In the genomic region with DNA sequence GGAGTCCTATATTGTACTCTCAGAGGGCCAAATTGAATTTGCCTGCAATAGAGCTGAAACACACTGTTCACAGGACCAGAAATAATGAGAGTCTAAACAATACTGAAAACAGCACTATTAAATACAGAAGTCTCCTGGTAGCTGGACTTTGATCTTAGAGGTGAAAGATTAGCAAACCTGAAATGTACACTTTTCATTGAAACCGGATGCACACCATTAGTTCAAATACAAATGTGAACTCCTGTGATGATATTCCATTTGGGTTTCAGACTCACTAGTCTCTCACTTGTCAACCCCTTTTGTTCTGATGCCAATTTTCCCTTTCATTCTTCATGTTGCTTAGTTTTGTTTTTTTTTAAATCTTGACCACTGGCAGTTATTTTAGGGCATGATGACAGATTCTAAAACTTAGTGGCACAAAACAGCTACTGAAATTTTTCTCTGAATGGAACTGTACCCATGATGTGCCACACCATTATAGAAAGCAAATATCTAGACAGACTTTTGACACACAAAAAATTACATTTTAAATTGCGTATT, we compare ENCODE assay signal across 13 cellular contexts.
DNase-seq lines count a peak whose midpoint lies in the region; ATAC-seq lines count a peak whose summit lies in the region.
"Had no signal": no experiment of that assay in that cellular context is flagged by ENCODE, and none has a peak within 500 bp of the region (broad histone marks: within the 10 kb centered on the region; RNA-seq: fewer than 3 reads in every experiment).

No MANE protein-coding gene starts in this region.

- peaks cover 11% of the 10 kb centered on the region for H3K4me1 Mint-ChIP-seq in stimulated activated effector memory CD8-positive, alpha-beta T cell treated with anti-CD3 and anti-CD28 coated beads, Interleukin-12 subunit alpha, Interleukin-12 subunit beta, amount 100 ng/mL, for 72 hours

- ATAC-seq in GM18907 (IDR thresholded peaks at IDR 0.05; ENCODE audit: unreplicated experiment) = peak; percentile 89
- peak; percentile 85 for ATAC-seq in GM21529 (IDR thresholded peaks at IDR 0.05; ENCODE audit: unreplicated experiment)
- ATAC-seq in HG03108 (IDR thresholded peaks at IDR 0.05; ENCODE audit: unreplicated experiment) = peak; percentile 87
- ATAC-seq in stimulated activated effector memory CD8-positive, alpha-beta T cell treated with anti-CD3 and anti-CD28 coated beads, Interleukin-12 subunit alpha, Interleukin-12 subunit beta, amount 100 ng/mL, for 72 hours = peak; percentile 64

- no peak overlapping the region for H3K27ac Mint-ChIP-seq in stimulated activated effector memory CD8-positive, alpha-beta T cell treated with anti-CD3 and anti-CD28 coated beads, Interleukin-12 subunit alpha, Interleukin-12 subunit beta, amount 100 ng/mL, for 72 hours

- no peak for DNase-seq in stimulated activated effector memory CD8-positive, alpha-beta T cell treated with anti-CD3 and anti-CD28 coated beads, Interleukin-12 subunit alpha, Interleukin-12 subunit beta, amount 100 ng/mL, for 72 hours (ENCODE audit: low spot score in 2 of 2)
- no peak for DNase-seq in stimulated activated CD8-positive, alpha-beta memory T cell treated with anti-CD3 and anti-CD28 coated beads, Interleukin-4, amount 100 ng/mL, for 48 hours
- no peak for DNase-seq in NCI-H2171 treated with DMSO at 0.1 percent for 48 hours (lab: John Stamatoyannopoulos, UW)
- no peak for DNase-seq in activated CD4-positive, alpha-beta T cell treated with anti-CD3 and anti-CD28 coated beads for 48 hours
- DNase-seq: activated T-cell treated with anti-CD3 and anti-CD28 coated beads, Interleukin-2, amount 50 U/mL, for 48 hours; KG1; midbrain; NCI-H226; retina; tibial artery had no signal

- H3K4me3 Mint-ChIP-seq in stimulated activated effector memory CD8-positive, alpha-beta T cell treated with anti-CD3 and anti-CD28 coated beads, Interleukin-12 subunit alpha, Interleukin-12 subunit beta, amount 100 ng/mL, for 72 hours = no peak overlapping the region

- no peaks in the 10 kb centered on the region for H3K9me3 Mint-ChIP-seq in stimulated activated effector memory CD8-positive, alpha-beta T cell treated with anti-CD3 and anti-CD28 coated beads, Interleukin-12 subunit alpha, Interleukin-12 subunit beta, amount 100 ng/mL, for 72 hours

- no peaks in the 10 kb centered on the region for H3K36me3 Mint-ChIP-seq in stimulated activated effector memory CD8-positive, alpha-beta T cell treated with anti-CD3 and anti-CD28 coated beads, Interleukin-12 subunit alpha, Interleukin-12 subunit beta, amount 100 ng/mL, for 72 hours
